31 cellular contexts compared by ENCODE assay signal in the genomic region with DNA sequence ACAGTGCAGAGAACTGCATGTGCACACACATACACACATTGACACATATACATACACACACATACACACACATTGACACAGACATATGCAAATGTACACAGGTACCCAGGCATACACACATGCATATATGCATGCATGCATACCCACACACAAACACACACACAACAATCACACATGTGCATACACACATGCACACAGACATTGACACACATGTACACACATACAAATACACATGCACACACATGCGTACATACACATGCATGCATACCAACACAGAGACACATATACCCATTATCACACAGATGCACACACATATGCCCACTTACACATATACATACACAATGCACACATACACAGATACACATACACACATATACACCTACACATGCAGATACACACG.
"Had no signal": no experiment of that assay in that cellular context is flagged by ENCODE, and none has a peak within 500 bp of the region (broad histone marks: within the 10 kb centered on the region; RNA-seq: fewer than 3 reads in every experiment).

No MANE protein-coding gene starts in this region.

- H3K4me3 Mint-ChIP-seq: activated CD4-positive, alpha-beta memory T cell treated with anti-CD3 and anti-CD28 coated beads, Interleukin-2, amount 10 ng/mL, durations not matched to agents 7 days and 5 days; activated CD4-positive, alpha-beta T cell treated with anti-CD3 and anti-CD28 coated beads, Interleukin-2, amount 10 ng/mL, durations not matched to agents 7 days and 5 days; activated naive CD8-positive, alpha-beta T cell; activated T-cell treated with anti-CD3 and anti-CD28 coated beads, Interleukin-2, amount 50 U/mL, for 4 hours; activated T-helper 17 cell treated with anti-CD3 and anti-CD28 coated beads, Interleukin-2, amount 50 U/mL, for 72 hours; central memory CD8-positive, alpha-beta T cell; effector memory CD8-positive, alpha-beta T cell; WTC11 had no signal

- DNase-seq: activated CD4-positive, alpha-beta memory T cell treated with anti-CD3 and anti-CD28 coated beads, Interleukin-2, amount 10 ng/mL, durations not matched to agents 7 days and 5 days; activated CD4-positive, alpha-beta T cell treated with anti-CD3 and anti-CD28 coated beads for 1 hour; activated CD4-positive, alpha-beta T cell treated with anti-CD3 and anti-CD28 coated beads for 4 hours; activated CD4-positive, alpha-beta T cell treated with anti-CD3 and anti-CD28 coated beads, Interleukin-2, amount 10 ng/mL, durations not matched to agents 7 days and 5 days; activated CD4-positive, alpha-beta T cell treated with anti-CD3 and anti-CD28 coated beads, Interleukin-2, amount 50 U/mL, for 4 hours; activated CD8-positive, alpha-beta memory T cell treated with anti-CD3 and anti-CD28 coated beads for 24 hours; activated effector memory CD4-positive, alpha-beta T cell treated with Interleukin-2 at 50 U/mL for 16 hours; activated gamma-delta T cell treated with Interleukin-2 at 50 U/mL for 16 hours; activated naive CD4-positive, alpha-beta T cell treated with anti-CD3 and anti-CD28 coated beads, Interleukin-2, amount 50 U/mL, for 16 hours; activated naive CD4-positive, alpha-beta T cell treated with Interleukin-2 at 50 U/mL for 16 hours; activated T-cell treated with anti-CD3 and anti-CD28 coated beads, Interleukin-2, amount 50 U/mL, for 4 hours; amniotic stem cell; anterior cingulate cortex; brain microvascular endothelial cell; cortex of kidney; dermis blood vessel endothelial cell; effector CD4-positive, alpha-beta T cell; effector memory CD8-positive, alpha-beta T cell; erythroblast; foreskin melanocyte; heart right ventricle; T-helper 2 cell had no signal

- H3K36me3 ChIP-seq: brain microvascular endothelial cell, esophagus muscularis mucosa, gastroesophageal sphincter, heart right ventricle had no signal

- H3K9me3 Mint-ChIP-seq: activated CD4-positive, alpha-beta T cell treated with anti-CD3 and anti-CD28 coated beads, Interleukin-2, amount 10 ng/mL, durations not matched to agents 7 days and 5 days; activated T-cell treated with anti-CD3 and anti-CD28 coated beads, Interleukin-2, amount 50 U/mL, for 4 hours; activated T-helper 17 cell treated with anti-CD3 and anti-CD28 coated beads, Interleukin-2, amount 50 U/mL, for 72 hours; WTC11 had no signal

- H3K9me3 ChIP-seq: esophagus muscularis mucosa, gastroesophageal sphincter had no signal

- H3K27me3 ChIP-seq: brain microvascular endothelial cell had no signal

- H3K27me3 Mint-ChIP-seq: activated CD4-positive, alpha-beta memory T cell treated with anti-CD3 and anti-CD28 coated beads, Interleukin-2, amount 10 ng/mL, durations not matched to agents 7 days and 5 days; activated CD4-positive, alpha-beta T cell treated with anti-CD3 and anti-CD28 coated beads, Interleukin-2, amount 10 ng/mL, durations not matched to agents 7 days and 5 days; central memory CD8-positive, alpha-beta T cell; effector memory CD8-positive, alpha-beta T cell had no signal

- H3K27ac Mint-ChIP-seq: activated CD4-positive, alpha-beta memory T cell treated with anti-CD3 and anti-CD28 coated beads, Interleukin-2, amount 10 ng/mL, durations not matched to agents 7 days and 5 days; activated CD4-positive, alpha-beta T cell treated with anti-CD3 and anti-CD28 coated beads, Interleukin-2, amount 10 ng/mL, durations not matched to agents 7 days and 5 days; activated naive CD8-positive, alpha-beta T cell; activated T-helper 17 cell treated with anti-CD3 and anti-CD28 coated beads, Interleukin-2, amount 50 U/mL, for 72 hours; effector memory CD8-positive, alpha-beta T cell; WTC11 had no signal

- H3K4me1 ChIP-seq: esophagus muscularis mucosa, gastroesophageal sphincter, heart right ventricle had no signal

- ATAC-seq: activated T-cell treated with anti-CD3 and anti-CD28 coated beads, Interleukin-2, amount 50 U/mL, for 4 hours; activated T-helper 17 cell treated with anti-CD3 and anti-CD28 coated beads, Interleukin-2, amount 50 U/mL, for 72 hours; effector memory CD8-positive, alpha-beta T cell; gastroesophageal sphincter; heart right ventricle; WTC11 had no signal

- FAIRE-seq: astrocyte, bronchial epithelial cell, colon had no signal

- H3K4me1 Mint-ChIP-seq: activated CD4-positive, alpha-beta memory T cell treated with anti-CD3 and anti-CD28 coated beads, Interleukin-2, amount 10 ng/mL, durations not matched to agents 7 days and 5 days; activated CD4-positive, alpha-beta T cell treated with anti-CD3 and anti-CD28 coated beads, Interleukin-2, amount 10 ng/mL, durations not matched to agents 7 days and 5 days; activated T-helper 17 cell treated with anti-CD3 and anti-CD28 coated beads, Interleukin-2, amount 50 U/mL, for 72 hours; central memory CD8-positive, alpha-beta T cell; WTC11 had no signal

- H3K27ac ChIP-seq: brain microvascular endothelial cell, esophagus muscularis mucosa, gastroesophageal sphincter, heart right ventricle had no signal

- H3K36me3 Mint-ChIP-seq: activated naive CD8-positive, alpha-beta T cell; WTC11 had no signal

- H3K4me3 ChIP-seq: esophagus muscularis mucosa, gastroesophageal sphincter, heart right ventricle had no signal
